ENCODE assay signal across 1 cellular context in genomic region chr15:40104865-40105516, GRCh38.
TF ChIP-seq lines count a peak whose summit lies in the region.

No MANE protein-coding gene starts in this region.

TF ChIP-seq in K562, 482 proteins besides CTCF, POLR2A, EP300 and RAD21 (continued from another document and continues in another):
- TF ChIP-seq NFRKB (IDR thresholded peaks at IDR 0.05; ENCODE audit: low read depth) (no peak), ETS1 (conservative IDR thresholded peaks at IDR 0.05; ENCODE audit: control insufficient read depth, low read depth, low read length) (0 out of 2 replicates have a peak, but pooled peaks have one; percentile 30), CHD1 (IDR thresholded peaks at IDR 0.05; ENCODE audit: low read length) (peak; percentile 32), MAFF (IDR thresholded peaks at IDR 0.05; ENCODE audit: low read length) (no peak), ELK1 (CRISPR knock-in tag; IDR thresholded peaks at IDR 0.05) (no peak), ZBTB26 (CRISPR knock-in tag; IDR thresholded peaks at IDR 0.05) (no peak), SPI1 (IDR thresholded peaks at IDR 0.05; ENCODE audit: borderline replicate concordance, low read depth, low read length) (peak; percentile 81; the same call in 1 of the 2 replicates), ZNF184 (CRISPR knock-in tag; IDR thresholded peaks at IDR 0.05) (no peak), ZNF212 (CRISPR knock-in tag; IDR thresholded peaks at IDR 0.05) (no peak), SMAD3 (CRISPR knock-in tag; conservative IDR thresholded peaks at IDR 0.05) (no peak), HMG20A (CRISPR knock-in tag; conservative IDR thresholded peaks at IDR 0.05) (no peak), CREBBP (IDR thresholded peaks at IDR 0.05; ENCODE audit: low read depth, low read length) (no peak), RBM17 (IDR thresholded peaks at IDR 0.05; ENCODE audit: borderline replicate concordance, low read depth, low read length) (no peak), ATF7 (IDR thresholded peaks at IDR 0.05) (peak; percentile 24; the same call in 1 of the 2 replicates), BRF1 (IDR thresholded peaks at IDR 0.05; ENCODE audit: borderline replicate concordance, extremely low read depth, insufficient read length) (no peak), PKNOX1 (IDR thresholded peaks at IDR 0.05) (no peak), SAFB2 (IDR thresholded peaks at IDR 0.05; ENCODE audit: borderline replicate concordance, low read depth, low read length, severe bottlenecking) (no peak), MTA1 (IDR thresholded peaks at IDR 0.05; ENCODE audit: borderline replicate concordance) (peak; percentile 21; the same call in 1 of the 2 replicates), MXI1 (IDR thresholded peaks at IDR 0.05; ENCODE audit: low read depth, low read length) (no peak), ARNT (IDR thresholded peaks at IDR 0.05) (0 out of 4 replicates have a peak, but pooled peaks of 1 of the 2 experiments have one; percentile 26), CBFA2T3 (IDR thresholded peaks at IDR 0.05) (no peak), PHF8 (IDR thresholded peaks at IDR 0.05; ENCODE audit: borderline replicate concordance, low read length) (peak; percentile 30; the same call in 1 of the 2 replicates), PPARD (CRISPR knock-in tag; IDR thresholded peaks at IDR 0.05) (no peak), THRA (IDR thresholded peaks at IDR 0.05) (no peak), GATAD2A (IDR thresholded peaks at IDR 0.05) (peak; percentile 22; the same call in 1 of the 2 replicates), HOXB6 (CRISPR knock-in tag; IDR thresholded peaks at IDR 0.05; ENCODE audit: borderline replicate concordance) (0 out of 2 replicates have a peak, but pooled peaks have one; percentile 53), E2F8 (IDR thresholded peaks at IDR 0.05; ENCODE audit: low read depth, partially characterized antibody) (peak; percentile 94), SIN3B (IDR thresholded peaks at IDR 0.05; ENCODE audit: low read depth) (no peak), TEAD1 (CRISPR knock-in tag; IDR thresholded peaks at IDR 0.05) (no peak), HNRNPLL (IDR thresholded peaks at IDR 0.05; ENCODE audit: low read depth, low read length, poor library complexity, severe bottlenecking) (no peak), XRCC3 (IDR thresholded peaks at IDR 0.05) (no peak), BRD4 (IDR thresholded peaks at IDR 0.05) (0 out of 2 replicates have a peak, but pooled peaks have one; percentile 36), HNRNPH1 (optimal IDR thresholded peaks at IDR 0.05; ENCODE audit: low read depth, low read length) (no peak), IRF1 (CRISPR knock-in tag; IDR thresholded peaks at IDR 0.05; ENCODE audit: borderline replicate concordance) (no peak), ZNF589 (CRISPR knock-in tag; IDR thresholded peaks at IDR 0.05; ENCODE audit: low read depth) (0 out of 2 replicates have a peak, but pooled peaks have one; percentile 40), PHB (CRISPR knock-in tag; IDR thresholded peaks at IDR 0.05) (no peak), CHD4 (IDR thresholded peaks at IDR 0.05; ENCODE audit: insufficient read depth, insufficient replicate concordance, low read depth, low read length, poor library complexity, severe bottlenecking) (peak; percentile 63), SMAD1 (IDR thresholded peaks at IDR 0.05; ENCODE audit: low read depth, low read length, partially characterized antibody) (no peak), KDM5B (IDR thresholded peaks at IDR 0.05; ENCODE audit: insufficient replicate concordance, low read depth, low read length) (peak; percentile 39), NONO (IDR thresholded peaks at IDR 0.05; ENCODE audit: low read depth in 2 of 2, low read length in 1 of 2) (no peak), MEF2A (IDR thresholded peaks at IDR 0.05; ENCODE audit: control insufficient read depth, low read depth, low read length) (no peak), ZNF830 (CRISPR knock-in tag; IDR thresholded peaks at IDR 0.05) (no peak), HBP1 (CRISPR knock-in tag; IDR thresholded peaks at IDR 0.05) (no peak), CREM (IDR thresholded peaks at IDR 0.05; ENCODE audit: low read depth) (peak; percentile 56; the same call in 1 of the 2 replicates), MAZ (CRISPR knock-in tag; conservative IDR thresholded peaks at IDR 0.05 in 1 of 2, IDR thresholded peaks at IDR 0.05 in 1 of 2) (peak in 1 of 2 experiments; percentile 83; a peak in 2 of 4 replicates), TFAP4 (CRISPR knock-in tag; IDR thresholded peaks at IDR 0.05; ENCODE audit: borderline replicate concordance) (peak; percentile 57; the same call in 1 of the 2 replicates), ZNF41 (CRISPR knock-in tag; conservative IDR thresholded peaks at IDR 0.05) (no peak), MYNN (IDR thresholded peaks at IDR 0.05) (no peak), MYNN (CRISPR knock-in tag; IDR thresholded peaks at IDR 0.05) (no peak), ZKSCAN1 (IDR thresholded peaks at IDR 0.05; ENCODE audit: low read depth, low read length) (0 out of 2 replicates have a peak, but pooled peaks have one; percentile 58), CTBP1 (IDR thresholded peaks at IDR 0.05; ENCODE audit: borderline replicate concordance) (peak; percentile 38; the same call in 1 of the 2 replicates), BHLHE40 (IDR thresholded peaks at IDR 0.05; ENCODE audit: low read length) (0 out of 2 replicates have a peak, but pooled peaks have one; percentile 25), ID3 (CRISPR knock-in tag; IDR thresholded peaks at IDR 0.05) (no peak), ID3 (tag; IDR thresholded peaks at IDR 0.05) (peak; percentile 51; the same call in 1 of the 2 replicates), ELK3 (CRISPR knock-in tag; IDR thresholded peaks at IDR 0.05) (no peak), CBX1 (IDR thresholded peaks at IDR 0.05; ENCODE audit: low read depth) (peak; percentile 86), C11orf30 (IDR thresholded peaks at IDR 0.05; ENCODE audit: low read depth) (no peak), SMAD4 (CRISPR knock-in tag; conservative IDR thresholded peaks at IDR 0.05) (peak; percentile 71), DPF2 (IDR thresholded peaks at IDR 0.05) (peak; percentile 71), RBFOX2 (IDR thresholded peaks at IDR 0.05; ENCODE audit: low read depth, low read length) (peak; percentile 22; the same call in 1 of the 2 replicates), ZNF121 (CRISPR knock-in tag; conservative IDR thresholded peaks at IDR 0.05) (no peak), ZBTB1 (CRISPR knock-in tag; IDR thresholded peaks at IDR 0.05; ENCODE audit: borderline replicate concordance, low read depth) (no peak), ZNF140 (CRISPR knock-in tag; IDR thresholded peaks at IDR 0.05) (no peak), FOXJ3 (CRISPR knock-in tag; IDR thresholded peaks at IDR 0.05) (no peak)
